In genomic region chr14:50813544-50813863, GRCh38 we compare ENCODE assay signal across 10 cellular contexts. TPM values are rescaled to one million over a fixed set of nuclear protein-coding genes. Genes with fewer than 3 reads are reported as not detected.
DNase-seq lines count a peak whose midpoint lies in the region; ATAC-seq and TF ChIP-seq lines count a peak whose summit lies in the region.
"Had no signal": no experiment of that assay in that cellular context is flagged by ENCODE, and none has a peak within 500 bp of the region (broad histone marks: within the 10 kb centered on the region; RNA-seq: fewer than 3 reads in every experiment).

No MANE protein-coding gene starts in this region.

- H3K36me3 Mint-ChIP-seq in activated CD4-positive, alpha-beta T cell treated with anti-CD3 and anti-CD28 coated beads, Interleukin-2, amount 10 ng/mL, durations not matched to agents 7 days and 5 days (ENCODE audit: low read depth), result peaks cover 48% of the 10 kb centered on the region
- peaks cover 37% of the 10 kb centered on the region for H3K36me3 Mint-ChIP-seq in activated CD4-positive, alpha-beta memory T cell treated with anti-CD3 and anti-CD28 coated beads, Interleukin-2, amount 10 ng/mL, durations not matched to agents 7 days and 5 days (ENCODE audit: low read depth)
- H3K36me3 Mint-ChIP-seq in stimulated activated effector memory CD8-positive, alpha-beta T cell treated with anti-CD3 and anti-CD28 coated beads, Interleukin-12 subunit alpha, Interleukin-12 subunit beta, amount 100 ng/mL, for 72 hours, result peaks cover 10% of the 10 kb centered on the region
- no peaks in the 10 kb centered on the region for H3K36me3 Mint-ChIP-seq in MCF 10A (ENCODE audit: insufficient read depth, unreplicated experiment)

- CTCF ChIA-PET in activated CD4-positive, alpha-beta T cell treated with anti-CD3 and anti-CD28 coated beads, Interleukin-2, amount 10 ng/mL, durations not matched to agents 7 days and 5 days (lab: Charles Lee), result interaction anchor here (0.5 kb wide), 1 partner anchor 260 kb away, joined by 4 read pairs; no protein-coding TSS in a partner anchor
- CTCF ChIA-PET in activated CD4-positive, alpha-beta memory T cell treated with anti-CD3 and anti-CD28 coated beads, Interleukin-2, amount 10 ng/mL, durations not matched to agents 7 days and 5 days (lab: Charles Lee), result no interaction called here
- CTCF ChIA-PET in MCF 10A (lab: Yijun Ruan, JAX), result interaction anchor here (1.2 to 2.1 kb wide), 2 partner anchors 35 to 271 kb away, joined by 5 to 6 read pairs; no protein-coding TSS in a partner anchor

- H3K36me3 ChIP-seq in colonic mucosa, result no peaks in the 10 kb centered on the region

- no peaks in the 10 kb centered on the region for H3K9me3 ChIP-seq in colonic mucosa

- ATAC-seq in HG03066 (IDR thresholded peaks at IDR 0.05; ENCODE audit: low read depth, unreplicated experiment) (peak; percentile 61), left lobe of liver (no peak)
- ATAC-seq in stimulated activated effector memory CD8-positive, alpha-beta T cell treated with anti-CD3 and anti-CD28 coated beads, Interleukin-12 subunit alpha, Interleukin-12 subunit beta, amount 100 ng/mL, for 72 hours, result peak; percentile 68
- ATAC-seq: A549 had no signal

- BruUV-seq in MCF 10A (replicated peaks; lab: Mats Ljungman, UMichigan), result no TSS peak

- H3K9ac ChIP-seq in colonic mucosa (ENCODE audit: low read depth in 2 of 2, low read length in 2 of 2), result no peak overlapping the region

- no peaks in the 10 kb centered on the region for H3K4me1 ChIP-seq in colonic mucosa

- no peak for TF ChIP-seq CTCF in MCF 10A (IDR thresholded peaks at IDR 0.05; ENCODE audit: unreplicated experiment)
- no peak for TF ChIP-seq CTCF in colonic mucosa (IDR thresholded peaks at IDR 0.05)

- POLR2A ChIA-PET in activated CD4-positive, alpha-beta T cell treated with anti-CD3 and anti-CD28 coated beads, Interleukin-2, amount 10 ng/mL, durations not matched to agents 7 days and 5 days (lab: Charles Lee), result no interaction called here
- POLR2A ChIA-PET in activated CD4-positive, alpha-beta memory T cell treated with anti-CD3 and anti-CD28 coated beads, Interleukin-2, amount 10 ng/mL, durations not matched to agents 7 days and 5 days (lab: Charles Lee), result interaction anchor here (1.4 kb wide), 1 partner anchor 16 kb away, joined by 3 read pairs; no protein-coding TSS in a partner anchor
- POLR2A ChIA-PET in MCF 10A (lab: Yijun Ruan, JAX), result interaction anchor here (0.6 kb wide), 1 partner anchor 433 kb away, joined by 4 read pairs; no protein-coding TSS in a partner anchor

- DNase-seq in activated CD4-positive, alpha-beta T cell treated with anti-CD3 and anti-CD28 coated beads, Interleukin-2, amount 10 ng/mL, durations not matched to agents 7 days and 5 days, result peak; percentile 42
- no peak for DNase-seq in activated CD4-positive, alpha-beta T cell treated with anti-CD3 and anti-CD28 coated beads for 1 hour
- no peak for DNase-seq in activated CD4-positive, alpha-beta memory T cell treated with anti-CD3 and anti-CD28 coated beads, Interleukin-2, amount 10 ng/mL, durations not matched to agents 7 days and 5 days
- DNase-seq in stimulated activated effector memory CD8-positive, alpha-beta T cell treated with anti-CD3 and anti-CD28 coated beads, Interleukin-12 subunit alpha, Interleukin-12 subunit beta, amount 100 ng/mL, for 72 hours (ENCODE audit: low spot score in 2 of 2), result no peak
- DNase-seq in left lobe of liver (ENCODE audit: low spot score) (no peak), MCF 10A (ENCODE audit: unreplicated experiment) (no peak), colonic mucosa (no peak)

- no peak overlapping the region for H3K27ac ChIP-seq in colonic mucosa
- H3K27ac ChIP-seq: A549, epithelial cell of prostate had no signal

- peak overlapping the region; percentile 74 for H3K4me3 Mint-ChIP-seq in activated CD4-positive, alpha-beta T cell treated with anti-CD3 and anti-CD28 coated beads, Interleukin-2, amount 10 ng/mL, durations not matched to agents 7 days and 5 days
- peak overlapping the region; percentile 55 for H3K4me3 Mint-ChIP-seq in activated CD4-positive, alpha-beta memory T cell treated with anti-CD3 and anti-CD28 coated beads, Interleukin-2, amount 10 ng/mL, durations not matched to agents 7 days and 5 days
- peak overlapping the region; percentile 47 for H3K4me3 Mint-ChIP-seq in stimulated activated effector memory CD8-positive, alpha-beta T cell treated with anti-CD3 and anti-CD28 coated beads, Interleukin-12 subunit alpha, Interleukin-12 subunit beta, amount 100 ng/mL, for 72 hours
- no peak overlapping the region for H3K4me3 Mint-ChIP-seq in MCF 10A (ENCODE audit: unreplicated experiment)

- peaks cover 54% of the 10 kb centered on the region for H3K4me1 Mint-ChIP-seq in activated CD4-positive, alpha-beta T cell treated with anti-CD3 and anti-CD28 coated beads, Interleukin-2, amount 10 ng/mL, durations not matched to agents 7 days and 5 days
- peaks cover 29% of the 10 kb centered on the region for H3K4me1 Mint-ChIP-seq in activated CD4-positive, alpha-beta memory T cell treated with anti-CD3 and anti-CD28 coated beads, Interleukin-2, amount 10 ng/mL, durations not matched to agents 7 days and 5 days
- peaks cover 45% of the 10 kb centered on the region for H3K4me1 Mint-ChIP-seq in stimulated activated effector memory CD8-positive, alpha-beta T cell treated with anti-CD3 and anti-CD28 coated beads, Interleukin-12 subunit alpha, Interleukin-12 subunit beta, amount 100 ng/mL, for 72 hours
- H3K4me1 Mint-ChIP-seq in MCF 10A (ENCODE audit: insufficient read depth, unreplicated experiment), result peaks cover 7% of the 10 kb centered on the region

- no peaks in the 10 kb centered on the region for H3K27me3 Mint-ChIP-seq in activated CD4-positive, alpha-beta T cell treated with anti-CD3 and anti-CD28 coated beads, Interleukin-2, amount 10 ng/mL, durations not matched to agents 7 days and 5 days
- no peaks in the 10 kb centered on the region for H3K27me3 Mint-ChIP-seq in activated CD4-positive, alpha-beta memory T cell treated with anti-CD3 and anti-CD28 coated beads, Interleukin-2, amount 10 ng/mL, durations not matched to agents 7 days and 5 days
- H3K27me3 Mint-ChIP-seq in MCF 10A (ENCODE audit: insufficient read depth, unreplicated experiment), result no peaks in the 10 kb centered on the region

- H3K4me3 ChIP-seq in colonic mucosa, result no peak overlapping the region
- H3K4me3 ChIP-seq: A549 had no signal

- peaks cover 11% of the 10 kb centered on the region for H3K9me3 Mint-ChIP-seq in activated CD4-positive, alpha-beta T cell treated with anti-CD3 and anti-CD28 coated beads, Interleukin-2, amount 10 ng/mL, durations not matched to agents 7 days and 5 days
- peaks cover 4% of the 10 kb centered on the region for H3K9me3 Mint-ChIP-seq in activated CD4-positive, alpha-beta memory T cell treated with anti-CD3 and anti-CD28 coated beads, Interleukin-2, amount 10 ng/mL, durations not matched to agents 7 days and 5 days
- H3K9me3 Mint-ChIP-seq in stimulated activated effector memory CD8-positive, alpha-beta T cell treated with anti-CD3 and anti-CD28 coated beads, Interleukin-12 subunit alpha, Interleukin-12 subunit beta, amount 100 ng/mL, for 72 hours, result no peaks in the 10 kb centered on the region
- no peaks in the 10 kb centered on the region for H3K9me3 Mint-ChIP-seq in MCF 10A (ENCODE audit: unreplicated experiment)

- H3K27ac Mint-ChIP-seq in activated CD4-positive, alpha-beta T cell treated with anti-CD3 and anti-CD28 coated beads, Interleukin-2, amount 10 ng/mL, durations not matched to agents 7 days and 5 days, result peak overlapping the region; percentile 94
- peak overlapping the region; percentile 77 for H3K27ac Mint-ChIP-seq in activated CD4-positive, alpha-beta memory T cell treated with anti-CD3 and anti-CD28 coated beads, Interleukin-2, amount 10 ng/mL, durations not matched to agents 7 days and 5 days
- peak overlapping the region; percentile 71 for H3K27ac Mint-ChIP-seq in stimulated activated effector memory CD8-positive, alpha-beta T cell treated with anti-CD3 and anti-CD28 coated beads, Interleukin-12 subunit alpha, Interleukin-12 subunit beta, amount 100 ng/mL, for 72 hours
- H3K27ac Mint-ChIP-seq in MCF 10A (ENCODE audit: low read depth, unreplicated experiment), result no peak overlapping the region

- no peaks in the 10 kb centered on the region for H3K27me3 ChIP-seq in colonic mucosa

- intact Hi-C loops in MCF 10A (cut with micrococcal nuclease), result no loop called here
- intact Hi-C loops in colonic mucosa (cut with DNase I), result no loop called here

RNA-seq across cellular contexts. Expression of gene NIN, which starts 17.5 kb away (rescaled TPM):
- total RNA-seq in activated CD4-positive, alpha-beta T cell treated with anti-CD3 and anti-CD28 coated beads, Interleukin-2, amount 10 ng/mL, durations not matched to agents 7 days and 5 days, result 10 to 100 TPM; 94.5 to 95.2 TPM
- 10 to 100 TPM; 50.3 to 56.5 TPM for total RNA-seq in activated CD4-positive, alpha-beta memory T cell treated with anti-CD3 and anti-CD28 coated beads, Interleukin-2, amount 10 ng/mL, durations not matched to agents 7 days and 5 days
- 5.5 TPM for total RNA-seq in left lobe of liver
- total RNA-seq in MCF 10A (2022), result 29.2 and 33.0 TPM in 2 replicates
- total RNA-seq in colonic mucosa, result 10 to 100 TPM; 13.7 to 19.8 TPM

RNA-seq across cellular contexts. Expression of gene ABHD12B, which starts 58.3 kb away (rescaled TPM):
- not detected for total RNA-seq in activated CD4-positive, alpha-beta T cell treated with anti-CD3 and anti-CD28 coated beads, Interleukin-2, amount 10 ng/mL, durations not matched to agents 7 days and 5 days
- not detected for total RNA-seq in activated CD4-positive, alpha-beta memory T cell treated with anti-CD3 and anti-CD28 coated beads, Interleukin-2, amount 10 ng/mL, durations not matched to agents 7 days and 5 days
- total RNA-seq in left lobe of liver (not detected), MCF 10A (2022) (not detected in 2 replicates), colonic mucosa (10 to 100 TPM; 11.0 to 20.7 TPM)

Comparison
In these comparisons a context has a peak if more than half of its experiments do, and no peak if none do; other contexts are left out.
1. RNA of gene ABHD12B, which starts 58.3 kb away (total RNA-seq): 11.0 to 20.7 TPM in colonic mucosa; not detected in activated CD4-positive, alpha-beta T cell treated with anti-CD3 and anti-CD28 coated beads, Interleukin-2, amount 10 ng/mL, durations not matched to agents 7 days and 5 days, not detected in activated CD4-positive, alpha-beta memory T cell treated with anti-CD3 and anti-CD28 coated beads, Interleukin-2, amount 10 ng/mL, durations not matched to agents 7 days and 5 days, not detected in left lobe of liver (single experiment) and not detected in MCF 10A; every median in the first group is over 10 times any median in the second.